In the genomic region with DNA sequence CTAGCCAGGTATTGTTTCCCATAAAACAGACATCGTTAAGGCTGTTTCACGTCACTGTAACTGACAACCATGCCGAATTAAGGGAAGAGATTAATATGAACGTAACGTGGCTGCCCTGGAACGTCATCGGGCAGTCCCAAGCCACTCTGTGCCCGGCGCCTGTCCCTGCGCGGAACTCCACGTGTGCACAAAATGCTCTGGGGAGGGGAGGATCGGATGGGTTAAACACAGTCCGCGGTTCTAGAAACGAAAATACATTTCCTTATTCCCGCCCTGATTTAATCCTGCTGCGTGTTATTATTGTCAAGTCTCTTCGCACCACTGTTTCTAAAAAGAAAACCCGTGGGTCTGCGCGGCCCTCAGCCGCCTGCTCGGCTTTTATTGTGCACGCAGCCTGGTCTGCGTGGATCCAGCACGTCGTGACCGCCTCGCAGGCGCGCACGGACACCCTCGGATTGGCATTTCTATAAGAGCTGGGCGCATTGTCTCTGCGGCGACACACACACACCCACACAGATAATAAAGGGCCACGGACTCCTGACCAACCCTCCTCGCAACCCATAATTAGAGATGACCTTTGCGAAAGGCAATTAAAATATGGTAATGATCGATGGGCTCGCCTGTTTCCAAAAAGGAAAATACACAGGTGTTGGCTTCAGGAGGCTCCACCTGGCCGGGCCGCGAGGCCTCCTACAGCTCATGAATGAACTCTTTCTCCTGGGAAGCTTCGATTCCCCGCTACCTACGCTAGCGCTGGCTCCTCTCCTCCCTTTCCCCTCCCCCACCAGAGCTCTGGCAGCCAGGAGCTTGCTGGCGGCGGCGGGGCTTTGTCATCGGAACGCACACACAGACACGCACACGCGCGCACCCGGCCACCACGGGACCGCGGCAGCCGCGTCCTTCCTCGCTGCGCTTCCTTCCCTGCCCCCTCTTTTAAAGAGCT, we compare ENCODE assay signal across 8 cellular contexts.
A peak's percentile ranks its signal among the peaks of the same experiment; 100 is the strongest.
DNase-seq lines count a peak whose midpoint lies in the region; ATAC-seq and TF ChIP-seq lines count a peak whose summit lies in the region.

No MANE protein-coding gene starts in this region.

- H3K4me3 ChIP-seq in BJ (ENCODE audit: low read depth, low read length) (peak overlapping the region; percentile 3; the same call in 1 of the 2 replicates), HAP-1 (no peak overlapping the region)

- H3K27me3 ChIP-seq in BJ (ENCODE audit: control insufficient read depth, insufficient read depth, low read length) (no peaks in the 10 kb centered on the region), HAP-1 (ENCODE audit: low read depth) (no peaks in the 10 kb centered on the region)

- no peaks in the 10 kb centered on the region for H3K9me3 Mint-ChIP-seq in central memory CD8-positive, alpha-beta T cell
- H3K9me3 Mint-ChIP-seq in mesothelial cell of epicardium = peaks cover 11% of the 10 kb centered on the region

- peaks cover 35% of the 10 kb centered on the region for H3K4me1 ChIP-seq in HAP-1

- peaks cover 9% of the 10 kb centered on the region for H3K4me1 Mint-ChIP-seq in central memory CD8-positive, alpha-beta T cell
- peaks cover 50% of the 10 kb centered on the region for H3K4me1 Mint-ChIP-seq in mesothelial cell of epicardium

- CTCF ChIA-PET in BJ (lab: Yijun Ruan, JAX) = no interaction called here

- H3K36me3 ChIP-seq in BJ (ENCODE audit: control insufficient read depth, insufficient read depth, low read length) (no peaks in the 10 kb centered on the region), HAP-1 (replicated peaks) (no peaks in the 10 kb centered on the region; the same call in 1 of the 2 replicates)

- H3K4me3 Mint-ChIP-seq in central memory CD8-positive, alpha-beta T cell = peak overlapping the region; percentile 47
- H3K4me3 Mint-ChIP-seq in mesothelial cell of epicardium = peak overlapping the region; percentile 69

- in situ Hi-C loops in HAP-1 (cut with MboI; ENCODE audit: low sequenced_read_pairs) = no loop called here

- POLR2A ChIA-PET in BJ (lab: Charles Lee) = interaction anchor here (0.6 kb wide), 1 partner anchor 99 kb away, joined by 3 read pairs; no protein-coding TSS in a partner anchor

- ATAC-seq in central memory CD8-positive, alpha-beta T cell (replicated peaks; ENCODE audit: extremely low read depth, poor library complexity, severe bottlenecking) = no peak
- ATAC-seq in HG02973 (IDR thresholded peaks at IDR 0.05; ENCODE audit: unreplicated experiment) (no peak), GM21515 (IDR thresholded peaks at IDR 0.05; ENCODE audit: unreplicated experiment) (no peak), GM18517 (IDR thresholded peaks at IDR 0.05; ENCODE audit: unreplicated experiment) (no peak)

- TF ChIP-seq CTCF in BJ (IDR thresholded peaks at IDR 0.05; ENCODE audit: insufficient read depth, low read depth, low read length) (no peak), mesothelial cell of epicardium (IDR thresholded peaks at IDR 0.05; ENCODE audit: unreplicated experiment) (no peak)

- no peaks in the 10 kb centered on the region for H3K27me3 Mint-ChIP-seq in central memory CD8-positive, alpha-beta T cell
- peaks cover 22% of the 10 kb centered on the region for H3K27me3 Mint-ChIP-seq in mesothelial cell of epicardium (ENCODE audit: low read depth)

- no peaks in the 10 kb centered on the region for H3K9me3 ChIP-seq in HAP-1

- DNase-seq in BJ (ENCODE audit: low read depth) (no peak), NCI-H1048 (lab: John Stamatoyannopoulos, UW) (peak; percentile 30), mesothelial cell of epicardium (ENCODE audit: low spot score in 2 of 2, unreplicated experiment in 2 of 2) (no peak), HAP-1 (ENCODE audit: low spot score in 2 of 2) (no peak)
- DNase-seq in central memory CD8-positive, alpha-beta T cell (ENCODE audit: low spot score in 2 of 2) = no peak

- peaks cover 8% of the 10 kb centered on the region for H3K36me3 Mint-ChIP-seq in central memory CD8-positive, alpha-beta T cell (ENCODE audit: insufficient read depth)
- H3K36me3 Mint-ChIP-seq in mesothelial cell of epicardium = no peaks in the 10 kb centered on the region

- H3K27ac Mint-ChIP-seq in central memory CD8-positive, alpha-beta T cell (ENCODE audit: low read depth) = peak overlapping the region; percentile 38
- H3K27ac Mint-ChIP-seq in mesothelial cell of epicardium = peak overlapping the region; percentile 95
